Comparison of ENCODE assay signal across 7 cellular contexts in the genomic region with DNA sequence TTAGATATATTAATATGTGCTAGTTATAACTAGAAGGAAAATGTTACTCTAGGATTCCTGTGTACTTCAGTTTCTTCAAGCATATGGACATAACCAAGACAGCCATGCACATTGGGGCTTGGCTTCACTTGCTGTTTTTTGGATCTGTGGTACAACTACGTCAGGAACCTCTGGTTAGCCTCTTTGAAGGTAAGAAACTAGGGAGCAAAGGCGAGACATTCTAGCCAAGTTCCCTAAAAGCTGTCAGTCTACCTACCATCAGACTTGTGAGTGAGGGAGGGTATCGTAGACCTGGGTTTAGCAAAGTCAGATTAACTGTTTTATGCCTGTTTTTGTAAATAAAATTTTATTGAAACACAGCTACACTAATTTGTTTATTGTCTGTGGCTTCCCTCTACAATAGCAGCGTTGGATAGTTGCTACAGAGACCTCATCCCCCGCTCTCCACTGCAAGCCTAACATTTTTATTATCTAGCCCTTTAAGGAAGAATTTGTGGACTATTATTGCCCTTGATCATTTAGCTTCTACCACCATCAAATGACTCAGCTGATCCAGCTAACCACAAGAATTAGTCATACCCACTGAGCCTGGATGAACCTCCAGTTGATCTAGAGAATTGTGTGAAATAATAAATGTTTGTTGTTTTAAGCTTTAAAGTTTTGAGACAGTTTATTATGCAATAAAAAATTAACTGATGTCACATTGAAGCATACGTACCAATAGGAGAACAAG. TPM values are rescaled to one million over a fixed set of nuclear protein-coding genes. Genes with fewer than 3 reads are reported as not detected.
DNase-seq lines count a peak whose midpoint lies in the region; ATAC-seq and TF ChIP-seq lines count a peak whose summit lies in the region.

No MANE protein-coding gene starts in this region.

- DNase-seq in MV-4-11 (lab: John Stamatoyannopoulos, UW): peak; percentile 91
- DNase-seq in brain pericyte (ENCODE audit: low read depth, low spot score): peak; percentile 79
- DNase-seq in osteoblast (ENCODE audit: insufficient read length, low spot score, missing footprints): peak; percentile 58

- peak overlapping the region; percentile 60 for H3K4me2 ChIP-seq in osteoblast (ENCODE audit: insufficient read depth, low read length)

- H4K20me1 ChIP-seq in osteoblast (ENCODE audit: insufficient read depth, low read length): no peaks in the 10 kb centered on the region

- H3K4me3 ChIP-seq in osteoblast (ENCODE audit: insufficient read depth, low read length): no peak overlapping the region

- peak overlapping the region; percentile 63 for H3K27ac ChIP-seq in osteoblast (ENCODE audit: low read depth, low read length)

- peaks cover 23% of the 10 kb centered on the region for H3K4me1 ChIP-seq in osteoblast (ENCODE audit: insufficient read depth, low read length)

- no peaks in the 10 kb centered on the region for H3K79me2 ChIP-seq in osteoblast (ENCODE audit: insufficient read depth, low read length)

- no peak overlapping the region for H2AFZ ChIP-seq in osteoblast (ENCODE audit: low read length)

- H3K36me3 ChIP-seq in osteoblast (ENCODE audit: insufficient read depth, low read length): no peaks in the 10 kb centered on the region

- no peak for TF ChIP-seq CTCF in osteoblast (IDR thresholded peaks at IDR 0.05; ENCODE audit: extremely low read depth, low read depth, low read length)

- no peaks in the 10 kb centered on the region for H3K27me3 ChIP-seq in osteoblast (ENCODE audit: insufficient read depth, low read length)

- ATAC-seq in GM18511 (IDR thresholded peaks at IDR 0.05; ENCODE audit: unreplicated experiment) (peak; percentile 64), GM19351 (IDR thresholded peaks at IDR 0.05; ENCODE audit: unreplicated experiment) (no peak), HG02973 (IDR thresholded peaks at IDR 0.05; ENCODE audit: unreplicated experiment) (no peak), HG03342 (IDR thresholded peaks at IDR 0.05; ENCODE audit: unreplicated experiment) (no peak)

- no peaks in the 10 kb centered on the region for H3K9me3 ChIP-seq in osteoblast (ENCODE audit: low read depth, low read length)

RNA-seq across cellular contexts. Expression of gene RSRC1, which starts 58.0 kb away (rescaled TPM):
- total RNA-seq in osteoblast: 69.8 and 73.1 TPM in 2 replicates
